22 cellular contexts compared by ENCODE assay signal in the genomic region with DNA sequence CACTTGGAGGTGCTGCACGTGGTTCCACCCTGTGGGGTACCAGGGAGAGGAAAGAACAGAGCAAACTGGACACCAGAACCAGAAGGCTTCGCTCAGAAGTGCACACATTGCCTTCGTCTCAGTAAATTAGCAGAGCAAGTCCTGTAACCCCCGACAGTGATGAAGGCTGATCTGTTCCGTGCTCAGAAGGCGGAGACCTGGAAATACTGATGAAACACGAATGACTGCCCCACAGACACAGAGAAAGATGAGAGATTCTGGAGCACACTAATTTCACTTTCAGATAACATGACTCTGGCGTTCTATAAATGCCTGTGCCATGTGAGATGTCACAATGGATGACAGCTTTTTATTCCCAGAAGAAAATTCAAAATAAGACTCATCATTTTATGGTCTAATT. TPM values are rescaled to one million over a fixed set of nuclear protein-coding genes. Genes with fewer than 3 reads are reported as not detected.
"Had no signal": no experiment of that assay in that cellular context is flagged by ENCODE, and none has a peak within 500 bp of the region (broad histone marks: within the 10 kb centered on the region; RNA-seq: fewer than 3 reads in every experiment).

No MANE protein-coding gene starts in this region.

- H3K4me3 ChIP-seq: prostate gland, skin epidermis, transverse colon had no signal

- H3K4me1 ChIP-seq: prostate gland, transverse colon had no signal

- H3K9me3 ChIP-seq: prostate gland, SK-N-SH, transverse colon had no signal

- H3K27ac ChIP-seq: epithelial cell of prostate, prostate gland, skin epidermis, transverse colon, VCaP had no signal

- H3K9ac ChIP-seq: SK-N-SH had no signal

- H3K27me3 ChIP-seq: transverse colon had no signal

- H3K36me3 ChIP-seq: prostate gland, transverse colon had no signal

- ATAC-seq: effector memory CD8-positive, alpha-beta T cell; right cardiac atrium had no signal

- FAIRE-seq: astrocyte, bronchial epithelial cell, frontal cortex had no signal

- DNase-seq: activated CD4-positive, alpha-beta T cell treated with anti-CD3 and anti-CD28 coated beads, Interleukin-2, amount 50 U/mL, for 1 hour; activated gamma-delta T cell treated with Interleukin-2 at 50 U/mL for 16 hours; effector memory CD8-positive, alpha-beta T cell; head of caudate nucleus; kidney glomerular epithelial cell; nephron progenitor cell; right cardiac atrium; SK-N-SH; substantia nigra; T-helper 1 cell; transverse colon had no signal

- H3K9me3 Mint-ChIP-seq: dendritic cell treated with granulocyte-macrophage colony-stimulating factor and Interleukin-4, amounts not matched to agents 40 ng/mL and 50 ng/mL, for 4 days; effector memory CD8-positive, alpha-beta T cell had no signal

- H3K4me2 ChIP-seq: SK-N-SH had no signal

- H3K27me3 Mint-ChIP-seq: effector memory CD8-positive, alpha-beta T cell had no signal

- H3K4me3 Mint-ChIP-seq: dendritic cell treated with granulocyte-macrophage colony-stimulating factor and Interleukin-4, amounts not matched to agents 40 ng/mL and 50 ng/mL, for 4 days; effector memory CD8-positive, alpha-beta T cell; nephron progenitor cell had no signal

RNA-seq across cellular contexts. Expression of gene CCR6, which starts 44.2 kb away (rescaled TPM):
- total RNA-seq: astrocyte, bronchial epithelial cell, cerebellum, fibroblast of lung, frontal cortex, osteoblast, prostate gland, right cardiac atrium had no signal
- polyA plus RNA-seq: fibroblast of lung, right cardiac atrium, SK-N-SH had no signal
